Comparison of ENCODE assay signal across 8 cellular contexts in genomic region chr11:5689551-5689983, GRCh38. TPM values are rescaled to one million over a fixed set of nuclear protein-coding genes. Genes with fewer than 3 reads are reported as not detected.
DNase-seq lines count a peak whose midpoint lies in the region; ATAC-seq and TF ChIP-seq lines count a peak whose summit lies in the region.

Gene TRIM22, plus strand, starts transcription at chr11:5689790. Its CDS starts 6,443 bp downstream, at chr11:5696233.

- peak within 1 kb of the TSS; percentile 77 for H3K4me3 ChIP-seq in Karpas-422 (ENCODE audit: low read length)

- POLR2A ChIA-PET in activated CD8-positive, alpha-beta T cell treated with anti-CD3 and anti-CD28 coated beads for 36 hours (lab: Charles Lee), result interaction anchor here (0.8 to 2.5 kb wide), 9 partner anchors 9 to 65 kb away, joined by 3 to 10 read pairs (median 4); partner anchors contain the start of gene TRIM34

- H3K27ac Mint-ChIP-seq in activated CD8-positive, alpha-beta T cell treated with anti-CD3 and anti-CD28 coated beads for 36 hours, result peak within 1 kb of the TSS; percentile 95

- H3K9ac ChIP-seq in Karpas-422 (ENCODE audit: low read length), result peak within 1 kb of the TSS; percentile 86

- H3K36me3 Mint-ChIP-seq in activated CD8-positive, alpha-beta T cell treated with anti-CD3 and anti-CD28 coated beads for 36 hours (ENCODE audit: low read depth), result peaks cover 39% of the 10 kb centered on the region

- peak within 1 kb of the TSS; percentile 94 for H3K27ac ChIP-seq in Karpas-422 (ENCODE audit: low read length)

- peak within 1 kb of the TSS; percentile 88 for H3K4me2 ChIP-seq in Karpas-422 (ENCODE audit: low read depth, low read length, poor library complexity, severe bottlenecking)

- H3K27me3 ChIP-seq in Karpas-422 (ENCODE audit: low read length), result no peaks in the 10 kb centered on the region

- H3K4me1 Mint-ChIP-seq in activated CD8-positive, alpha-beta T cell treated with anti-CD3 and anti-CD28 coated beads for 36 hours (ENCODE audit: low read depth), result peaks cover 47% of the 10 kb centered on the region

- peak; percentile 69 for ATAC-seq in GM21619 (IDR thresholded peaks at IDR 0.05; ENCODE audit: unreplicated experiment)
- ATAC-seq in activated CD8-positive, alpha-beta T cell treated with anti-CD3 and anti-CD28 coated beads for 36 hours, result peak; percentile 72
- ATAC-seq in stimulated activated naive CD8-positive, alpha-beta T cell treated with anti-CD3 and anti-CD28 coated beads, Interleukin-15, Interleukin-2, amounts not matched to agents 100 U/mL and 50 U/mL, for 24 hours, result peak; percentile 62

- H3K9me3 Mint-ChIP-seq in activated CD8-positive, alpha-beta T cell treated with anti-CD3 and anti-CD28 coated beads for 36 hours, result no peaks in the 10 kb centered on the region

- no peaks in the 10 kb centered on the region for H4K20me1 ChIP-seq in Karpas-422 (ENCODE audit: insufficient read depth, low read depth, low read length)

- peaks cover 36% of the 10 kb centered on the region for H3K4me1 ChIP-seq in Karpas-422 (ENCODE audit: low read length)

- no peaks in the 10 kb centered on the region for H3K27me3 Mint-ChIP-seq in activated CD8-positive, alpha-beta T cell treated with anti-CD3 and anti-CD28 coated beads for 36 hours

- no peaks in the 10 kb centered on the region for H3K9me2 ChIP-seq in Karpas-422 (replicated peaks; ENCODE audit: insufficient read depth, low read length)

- peaks cover 4% of the 10 kb centered on the region; the same call in 1 of the 2 replicates for H3K36me3 ChIP-seq in Karpas-422 (ENCODE audit: insufficient read depth, low read length)

- DNase-seq in Daoy (ENCODE audit: low read depth) (peak; percentile 40), Karpas-422 (peak; percentile 90), midbrain (lab: John Stamatoyannopoulos, UW) (peak; percentile 56), cerebellar nuclear complex (lab: John Stamatoyannopoulos, UW) (no peak)
- DNase-seq in activated CD8-positive, alpha-beta T cell treated with anti-CD3 and anti-CD28 coated beads for 36 hours, result peak; percentile 75
- peak; percentile 49 for DNase-seq in stimulated activated naive CD8-positive, alpha-beta T cell treated with anti-CD3 and anti-CD28 coated beads, Interleukin-15, Interleukin-2, amounts not matched to agents 100 U/mL and 50 U/mL, for 24 hours

- H3K9me3 ChIP-seq in Karpas-422 (ENCODE audit: low read length), result no peaks in the 10 kb centered on the region

- in situ Hi-C loops in endometrial microvascular endothelial cells (cut with HindIII; ENCODE audit: inconsistent ontology term, low pct_unique_long_range_greater_than_20kb, low sequenced_read_pairs), result no loop called here

- TF ChIP-seq CTCF in activated CD8-positive, alpha-beta T cell treated with anti-CD3 and anti-CD28 coated beads for 36 hours (IDR thresholded peaks at IDR 0.05), result no peak

- H2AFZ ChIP-seq in Karpas-422 (ENCODE audit: low read length), result peak within 1 kb of the TSS; percentile 57

- CTCF ChIA-PET in activated CD8-positive, alpha-beta T cell treated with anti-CD3 and anti-CD28 coated beads for 36 hours (lab: Charles Lee), result interaction anchor here (0.6 to 2.0 kb wide), 5 partner anchors 12 to 664 kb away, joined by 3 to 7 read pairs (median 6); no protein-coding TSS in a partner anchor

- intact Hi-C loops in activated CD8-positive, alpha-beta T cell treated with anti-CD3 and anti-CD28 coated beads for 36 hours (cut with micrococcal nuclease), result no loop called here

- peak within 1 kb of the TSS; percentile 88 for H3K4me3 Mint-ChIP-seq in activated CD8-positive, alpha-beta T cell treated with anti-CD3 and anti-CD28 coated beads for 36 hours

- H3K79me2 ChIP-seq in Karpas-422 (ENCODE audit: low read length), result peaks cover 39% of the 10 kb centered on the region

RNA-seq across cellular contexts. Expression of gene TRIM22, which starts in this region (rescaled TPM):
- total RNA-seq in Daoy (2014; rRNA removed; shearing (Covaris generic)), result 1.2 and 1.5 TPM in 2 replicates
- 90.0 and 112 TPM in 2 replicates for total RNA-seq in Karpas-422 (2014; rRNA removed; shearing (Covaris generic); ENCODE audit: low replicate concordance)
- 100 to 1,000 TPM; 138 to 149 TPM for total RNA-seq in activated CD8-positive, alpha-beta T cell treated with anti-CD3 and anti-CD28 coated beads for 36 hours
- total RNA-seq in endometrial microvascular endothelial cells (ENCODE audit: inconsistent ontology term), result 112 TPM

Comparison
In these comparisons a context has a peak if more than half of its experiments do, and no peak if none do; other contexts are left out.
1. RNA of gene TRIM22 (total RNA-seq): 138 to 149 TPM in activated CD8-positive, alpha-beta T cell treated with anti-CD3 and anti-CD28 coated beads for 36 hours, 112 TPM in endometrial microvascular endothelial cells (single experiment) and 90.0 to 112 TPM in Karpas-422; 1.2 to 1.5 TPM in Daoy; every median in the first group is over 10 times any median in the second.
2. DNase-seq: peak in Daoy (single experiment), Karpas-422 (single experiment), activated CD8-positive, alpha-beta T cell treated with anti-CD3 and anti-CD28 coated beads for 36 hours (single experiment), midbrain (single experiment) and stimulated activated naive CD8-positive, alpha-beta T cell treated with anti-CD3 and anti-CD28 coated beads, Interleukin-15, Interleukin-2, amounts not matched to agents 100 U/mL and 50 U/mL, for 24 hours (single experiment); none in cerebellar nuclear complex (0 of 2).
3. Peak in every context shown above with its lines, with median percentiles within 50 percentile points of each other: ATAC-seq.